In genomic region chr4:158500054-158500453, GRCh38 we compare ENCODE assay signal across 25 cellular contexts. TPM values are rescaled to one million over a fixed set of nuclear protein-coding genes. Genes with fewer than 3 reads are reported as not detected.
"Had no signal": no experiment of that assay in that cellular context is flagged by ENCODE, and none has a peak within 500 bp of the region (broad histone marks: within the 10 kb centered on the region; RNA-seq: fewer than 3 reads in every experiment).

No MANE protein-coding gene starts in this region.

- H3K36me3 ChIP-seq: colonic mucosa, gastrocnemius medialis, prostate gland, spleen, tibial artery had no signal

- H3K9me3 ChIP-seq: colonic mucosa, gastrocnemius medialis, prostate gland, testis had no signal

- H3K27ac ChIP-seq: colonic mucosa, epithelial cell of prostate, gastrocnemius medialis, prostate gland, skin epidermis, spleen, testis, tibial artery had no signal

- H3K4me1 ChIP-seq: colonic mucosa, gastrocnemius medialis, prostate gland, spleen, testis, tibial artery had no signal

- DNase-seq: colonic mucosa; effector CD8-positive, alpha-beta T cell; endodermal cell; foreskin fibroblast; gastrocnemius medialis; head of caudate nucleus; mesenchymal stem cell; naive thymus-derived CD8-positive, alpha-beta T cell; nephron progenitor cell; nucleus accumbens; right cardiac atrium; spleen; stimulated activated CD4-positive, alpha-beta T cell treated with anti-CD3 and anti-CD28 coated beads, Interleukin-4, amount 100 ng/mL, for 4 hours; stimulated activated naive CD8-positive, alpha-beta T cell treated with anti-CD3 and anti-CD28 coated beads, Interleukin-15, Interleukin-2, amounts not matched to agents 100 U/mL and 50 U/mL, for 24 hours; substantia nigra; testis; tibial artery had no signal

- H3K4me3 ChIP-seq: colonic mucosa, gastrocnemius medialis, prostate gland, skin epidermis, spleen, testis, tibial artery had no signal

- H3K27me3 ChIP-seq: colonic mucosa, gastrocnemius medialis, spleen, testis, tibial artery had no signal

- ATAC-seq: esophagus mucosa; gastrocnemius medialis; naive thymus-derived CD8-positive, alpha-beta T cell; right cardiac atrium; stimulated activated memory B cell treated with anti-CD40 and anti-IgM and Interleukin-4, amounts not matched to agents 10 μg/mL and 1 μg/mL and 100 μg/mL, for 72 hours; stimulated activated naive CD8-positive, alpha-beta T cell treated with anti-CD3 and anti-CD28 coated beads, Interleukin-15, Interleukin-2, amounts not matched to agents 100 U/mL and 50 U/mL, for 24 hours had no signal

RNA-seq across cellular contexts. Expression of gene RXFP1, which starts 21.6 kb away (rescaled TPM):
- total RNA-seq: endodermal cell; gastrocnemius medialis; glomerular endothelial cell; lung microvascular endothelial cell; naive thymus-derived CD8-positive, alpha-beta T cell; osteocyte had no signal
